ENCODE assay signal across 30 cellular contexts in genomic region chr6:11804135-11804534, GRCh38. TPM values are rescaled to one million over a fixed set of nuclear protein-coding genes. Genes with fewer than 3 reads are reported as not detected.
DNase-seq lines count a peak whose midpoint lies in the region; ATAC-seq and TF ChIP-seq lines count a peak whose summit lies in the region.
"Had no signal": no experiment of that assay in that cellular context is flagged by ENCODE, and none has a peak within 500 bp of the region (broad histone marks: within the 10 kb centered on the region; RNA-seq: fewer than 3 reads in every experiment).

No MANE protein-coding gene starts in this region.

- H3K79me2 ChIP-seq in hepatocyte, result no peaks in the 10 kb centered on the region

- peaks cover 21% of the 10 kb centered on the region for H3K4me1 ChIP-seq in hepatocyte (ENCODE audit: insufficient read depth)
- H3K4me1 ChIP-seq: gastroesophageal sphincter, left lung, SJCRH30 had no signal

- H3K4me2 ChIP-seq in hepatocyte, result no peak overlapping the region

- peak overlapping the region; percentile 62 for H3K27ac ChIP-seq in hepatocyte
- H3K27ac ChIP-seq: coronary artery, esophagus squamous epithelium, gastroesophageal sphincter, left lung, sigmoid colon, SJCRH30 had no signal

- H4K20me1 ChIP-seq in hepatocyte (ENCODE audit: insufficient read depth, poor library complexity, severe bottlenecking), result no peaks in the 10 kb centered on the region

- H3K9me2 ChIP-seq in hepatocyte (replicated peaks; ENCODE audit: insufficient read depth), result no peaks in the 10 kb centered on the region

- no peaks in the 10 kb centered on the region for H3K9me3 ChIP-seq in hepatocyte (ENCODE audit: low read depth)
- H3K9me3 ChIP-seq: esophagus squamous epithelium, gastroesophageal sphincter, left lung, sigmoid colon, SJCRH30 had no signal

- H2AFZ ChIP-seq in hepatocyte, result no peak overlapping the region

- no peaks in the 10 kb centered on the region for H3K36me3 ChIP-seq in hepatocyte (replicated peaks; ENCODE audit: insufficient read depth, low read depth)
- H3K36me3 ChIP-seq: esophagus squamous epithelium, gastroesophageal sphincter, left lung, sigmoid colon, SJCRH30 had no signal

- no peak overlapping the region for H3K4me3 ChIP-seq in NB4 (ENCODE audit: low read depth, low read length)
- no peak overlapping the region for H3K4me3 ChIP-seq in hepatocyte
- H3K4me3 ChIP-seq: coronary artery, esophagus squamous epithelium, gastroesophageal sphincter, left lung, sigmoid colon, SJCRH30 had no signal

- TF ChIP-seq POLR2A in NB4 (IDR thresholded peaks at IDR 0.05; ENCODE audit: extremely low read depth, insufficient read length), result no peak

- ATAC-seq in HG02642 (IDR thresholded peaks at IDR 0.05; ENCODE audit: poor library complexity, unreplicated experiment) (no peak), HG03439 (IDR thresholded peaks at IDR 0.05; ENCODE audit: unreplicated experiment) (no peak)
- ATAC-seq: activated CD4-positive, alpha-beta T cell treated with anti-CD3 and anti-CD28 coated beads for 36 hours; effector memory CD8-positive, alpha-beta T cell; gastroesophageal sphincter; stimulated activated naive CD8-positive, alpha-beta T cell treated with anti-CD3 and anti-CD28 coated beads, Interleukin-15, Interleukin-2, amounts not matched to agents 100 U/mL and 50 U/mL, for 24 hours; T-helper 17 cell had no signal

- H3K27me3 ChIP-seq in hepatocyte, result no peaks in the 10 kb centered on the region
- H3K27me3 ChIP-seq: esophagus squamous epithelium, gastroesophageal sphincter, left lung, sigmoid colon, SJCRH30 had no signal

- 83% methylated on average over 6 of the region's 6 CpGs for WGBS in hepatocyte (ENCODE audit: low lambda C conversion rate, missing lambda C conversion rate)

- TF ChIP-seq CTCF in NB4 (IDR thresholded peaks at IDR 0.05; ENCODE audit: low read depth, low read length), result no peak
- no peak for TF ChIP-seq CTCF in hepatocyte (IDR thresholded peaks at IDR 0.05; ENCODE audit: poor library complexity)

- DNase-seq in NB4 (ENCODE audit: low read depth) (peak; percentile 93), SKM-1 (lab: John Stamatoyannopoulos, UW; ENCODE audit: unreplicated experiment) (peak; percentile 83), hepatocyte (ENCODE audit: low spot score) (no peak), NCI-H1417 treated with DMSO at 0.1 percent for 48 hours (lab: John Stamatoyannopoulos, UW) (no peak)
- DNase-seq in activated CD8-positive, alpha-beta memory T cell treated with anti-CD3 and anti-CD28 coated beads, Interleukin-2, amount 50 U/mL, for 4 hours, result no peak
- DNase-seq: activated CD4-positive, alpha-beta T cell treated with anti-CD3 and anti-CD28 coated beads for 36 hours; activated T-cell treated with anti-CD3 and anti-CD28 coated beads, Interleukin-2, amount 50 U/mL, for 1 hour; amniotic stem cell; DMS153; effector memory CD8-positive, alpha-beta T cell; esophagus squamous epithelium; GDM1; HFFc6; KBM-7; left lung; MM.1S; NCI-H1694 treated with DMSO at 0.1 percent for 48 hours; NCI-H69; nephron progenitor cell; OCI-M1; posterior cingulate gyrus; sigmoid colon; SJCRH30; stimulated activated CD4-positive, alpha-beta T cell treated with anti-CD3 and anti-CD28 coated beads, Interleukin-15, amount 100 ng/mL, for 24 hours; stimulated activated naive CD8-positive, alpha-beta T cell treated with anti-CD3 and anti-CD28 coated beads, Interleukin-15, Interleukin-2, amounts not matched to agents 100 U/mL and 50 U/mL, for 24 hours; T-helper 17 cell had no signal

RNA-seq across cellular contexts. Expression of gene ADTRP, which starts 25.5 kb away (rescaled TPM):
- total RNA-seq in hepatocyte, result 9.8 and 10.0 TPM in 2 replicates
- polyA plus RNA-seq in hepatocyte, result 3.6 and 4.1 TPM in 2 replicates
- total RNA-seq: SJCRH30 had no signal

Comparison
In these comparisons a context has a peak if more than half of its experiments do, and no peak if none do; other contexts are left out.
1. DNase-seq: peak in NB4 (single experiment) and SKM-1 (single experiment); none in hepatocyte (single experiment), NCI-H1417 treated with DMSO at 0.1 percent for 48 hours (single experiment) and activated CD8-positive, alpha-beta memory T cell treated with anti-CD3 and anti-CD28 coated beads, Interleukin-2, amount 50 U/mL, for 4 hours (single experiment).